1 cellular context compared by ENCODE assay signal in the genomic region with DNA sequence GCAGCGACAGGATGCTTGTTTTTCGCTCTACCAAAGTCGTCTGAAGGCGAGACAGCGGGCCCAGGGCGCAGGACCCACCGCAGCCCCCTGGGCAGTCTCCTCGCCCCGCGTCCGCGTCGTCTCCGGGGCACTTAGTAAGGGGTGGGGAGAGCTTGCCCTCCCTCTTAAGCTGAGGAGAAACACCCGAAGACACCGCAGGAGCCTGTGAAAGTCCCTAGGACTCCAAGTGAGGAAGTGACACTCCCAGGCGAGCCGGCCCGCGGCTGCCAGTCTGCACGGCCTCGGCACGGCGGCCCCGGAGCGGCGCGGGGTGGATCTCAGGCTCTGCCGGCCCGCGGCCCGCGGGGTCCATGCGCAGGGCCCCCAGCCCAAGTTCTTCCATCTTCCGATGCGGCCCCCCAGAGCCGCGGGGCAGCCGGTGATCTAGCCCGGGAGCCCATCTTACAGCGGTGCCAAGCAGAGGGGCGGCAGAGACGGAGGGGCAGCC.
TF ChIP-seq lines count a peak whose summit lies in the region.

No MANE protein-coding gene starts in this region.

TF ChIP-seq in HepG2, 621 proteins besides CTCF, POLR2A, EP300 and RAD21:
- no peak for TF ChIP-seq MEF2D (CRISPR knock-in tag; IDR thresholded peaks at IDR 0.05)
- TF ChIP-seq ZNF788 (CRISPR knock-in tag; IDR thresholded peaks at IDR 0.05; ENCODE audit: borderline replicate concordance), result no peak
- TF ChIP-seq RAD51 (IDR thresholded peaks at IDR 0.05; ENCODE audit: borderline replicate concordance), result no peak
- TF ChIP-seq ZNF589 (CRISPR knock-in tag; conservative IDR thresholded peaks at IDR 0.05), result no peak
- TF ChIP-seq, protein P1, sequence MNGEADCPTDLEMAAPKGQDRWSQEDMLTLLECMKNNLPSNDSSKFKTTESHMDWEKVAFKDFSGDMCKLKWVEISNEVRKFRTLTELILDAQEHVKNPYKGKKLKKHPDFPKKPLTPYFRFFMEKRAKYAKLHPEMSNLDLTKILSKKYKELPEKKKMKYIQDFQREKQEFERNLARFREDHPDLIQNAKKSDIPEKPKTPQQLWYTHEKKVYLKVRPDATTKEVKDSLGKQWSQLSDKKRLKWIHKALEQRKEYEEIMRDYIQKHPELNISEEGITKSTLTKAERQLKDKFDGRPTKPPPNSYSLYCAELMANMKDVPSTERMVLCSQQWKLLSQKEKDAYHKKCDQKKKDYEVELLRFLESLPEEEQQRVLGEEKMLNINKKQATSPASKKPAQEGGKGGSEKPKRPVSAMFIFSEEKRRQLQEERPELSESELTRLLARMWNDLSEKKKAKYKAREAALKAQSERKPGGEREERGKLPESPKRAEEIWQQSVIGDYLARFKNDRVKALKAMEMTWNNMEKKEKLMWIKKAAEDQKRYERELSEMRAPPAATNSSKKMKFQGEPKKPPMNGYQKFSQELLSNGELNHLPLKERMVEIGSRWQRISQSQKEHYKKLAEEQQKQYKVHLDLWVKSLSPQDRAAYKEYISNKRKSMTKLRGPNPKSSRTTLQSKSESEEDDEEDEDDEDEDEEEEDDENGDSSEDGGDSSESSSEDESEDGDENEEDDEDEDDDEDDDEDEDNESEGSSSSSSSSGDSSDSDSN (CRISPR knock-in tag; IDR thresholded peaks at IDR 0.05), result peak; percentile 39; the same call in 1 of the 2 replicates
- no peak for TF ChIP-seq CBX2 (IDR thresholded peaks at IDR 0.05; ENCODE audit: low read depth, low read length)
- peak; percentile 48; the same call in 1 of the 2 replicates for TF ChIP-seq CBX2 (CRISPR knock-in tag; IDR thresholded peaks at IDR 0.05; ENCODE audit: low read depth)
- peak; percentile 26; the same call in 1 of the 2 replicates for TF ChIP-seq MTF2 (CRISPR knock-in tag; IDR thresholded peaks at IDR 0.05; ENCODE audit: borderline replicate concordance)
- TF ChIP-seq ZNF674 (CRISPR knock-in tag; IDR thresholded peaks at IDR 0.05; ENCODE audit: low read depth), result no peak
- no peak for TF ChIP-seq ZKSCAN1 (IDR thresholded peaks at IDR 0.05; ENCODE audit: low read length)
- TF ChIP-seq, protein P2, sequence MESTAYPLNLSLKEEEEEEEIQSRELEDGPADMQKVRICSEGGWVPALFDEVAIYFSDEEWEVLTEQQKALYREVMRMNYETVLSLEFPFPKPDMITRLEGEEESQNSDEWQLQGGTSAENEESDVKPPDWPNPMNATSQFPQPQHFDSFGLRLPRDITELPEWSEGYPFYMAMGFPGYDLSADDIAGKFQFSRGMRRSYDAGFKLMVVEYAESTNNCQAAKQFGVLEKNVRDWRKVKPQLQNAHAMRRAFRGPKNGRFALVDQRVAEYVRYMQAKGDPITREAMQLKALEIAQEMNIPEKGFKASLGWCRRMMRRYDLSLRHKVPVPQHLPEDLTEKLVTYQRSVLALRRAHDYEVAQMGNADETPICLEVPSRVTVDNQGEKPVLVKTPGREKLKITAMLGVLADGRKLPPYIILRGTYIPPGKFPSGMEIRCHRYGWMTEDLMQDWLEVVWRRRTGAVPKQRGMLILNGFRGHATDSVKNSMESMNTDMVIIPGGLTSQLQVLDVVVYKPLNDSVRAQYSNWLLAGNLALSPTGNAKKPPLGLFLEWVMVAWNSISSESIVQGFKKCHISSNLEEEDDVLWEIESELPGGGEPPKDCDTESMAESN (CRISPR knock-in tag; conservative IDR thresholded peaks at IDR 0.05), result no peak
- TF ChIP-seq ZNF616 (CRISPR knock-in tag; IDR thresholded peaks at IDR 0.05; ENCODE audit: low read depth), result no peak
- TF ChIP-seq ZFYVE20 (CRISPR knock-in tag; IDR thresholded peaks at IDR 0.05; ENCODE audit: borderline replicate concordance, low read depth), result no peak
